Comparison of ENCODE assay signal across 27 cellular contexts in genomic region chr19:19743176-19743575, GRCh38.
"Had no signal": no experiment of that assay in that cellular context is flagged by ENCODE, and none has a peak within 500 bp of the region (broad histone marks: within the 10 kb centered on the region; RNA-seq: fewer than 3 reads in every experiment).

No MANE protein-coding gene starts in this region.

- H3K4me3 Mint-ChIP-seq: mesothelial cell of epicardium; naive B cell; natural killer cell; nephron progenitor cell; neural progenitor cell; stimulated activated memory B cell treated with anti-CD40 and anti-IgM and Interleukin-4, amounts not matched to agents 10 μg/mL and 1 μg/mL and 100 μg/mL, for 72 hours; stimulated activated naive CD8-positive, alpha-beta T cell treated with anti-CD3 and anti-CD28 coated beads, Interleukin-15, amount 100 ng/mL, for 72 hours had no signal

- H3K27ac Mint-ChIP-seq: mesothelial cell of epicardium; naive B cell; natural killer cell; nephron progenitor cell; neural progenitor cell; stimulated activated memory B cell treated with anti-CD40 and anti-IgM and Interleukin-4, amounts not matched to agents 10 μg/mL and 1 μg/mL and 100 μg/mL, for 72 hours had no signal

- H3K4me3 ChIP-seq: hepatocyte, left ventricle myocardium inferior, lung, neural progenitor cell, ovary, prostate gland, sigmoid colon, spleen, tibial nerve, upper lobe of left lung, vagina had no signal

- H3K9me3 Mint-ChIP-seq: mesothelial cell of epicardium; natural killer cell; stimulated activated memory B cell treated with anti-CD40 and anti-IgM and Interleukin-4, amounts not matched to agents 10 μg/mL and 1 μg/mL and 100 μg/mL, for 72 hours; stimulated activated naive CD8-positive, alpha-beta T cell treated with anti-CD3 and anti-CD28 coated beads, Interleukin-15, amount 100 ng/mL, for 72 hours had no signal

- H3K9me3 ChIP-seq: left ventricle myocardium inferior, ovary, prostate gland, sigmoid colon, upper lobe of left lung, vagina had no signal

- H3K27ac ChIP-seq: hepatocyte, left ventricle myocardium inferior, neural progenitor cell, neutrophil, ovary, prostate gland, sigmoid colon, spleen, tibial nerve, upper lobe of left lung, vagina had no signal

- FAIRE-seq: small intestine had no signal

- H3K27me3 ChIP-seq: hepatocyte, neural progenitor cell, neutrophil, ovary, sigmoid colon, spleen, tibial nerve, upper lobe of left lung, vagina had no signal

- ATAC-seq: natural killer cell; right cardiac atrium; stimulated activated memory B cell treated with anti-CD40 and anti-IgM and Interleukin-4, amounts not matched to agents 10 μg/mL and 1 μg/mL and 100 μg/mL, for 72 hours; stimulated activated naive CD8-positive, alpha-beta T cell treated with anti-CD3 and anti-CD28 coated beads, Interleukin-15, amount 100 ng/mL, for 72 hours had no signal

- H3K4me2 ChIP-seq: hepatocyte, neural progenitor cell had no signal

- H3K4me1 Mint-ChIP-seq: mesothelial cell of epicardium; natural killer cell; nephron progenitor cell; neural progenitor cell; stimulated activated naive CD8-positive, alpha-beta T cell treated with anti-CD3 and anti-CD28 coated beads, Interleukin-15, amount 100 ng/mL, for 72 hours had no signal

- H3K79me2 ChIP-seq: hepatocyte had no signal

- H2AFZ ChIP-seq: hepatocyte, neural progenitor cell had no signal

- DNase-seq: islet precursor cell; left ventricle myocardium inferior; mesendoderm; naive B cell; natural killer cell; nephron progenitor cell; occipital lobe; ovary; retina; right cardiac atrium; sigmoid colon; small intestine; spleen; stimulated activated CD4-positive, alpha-beta T cell treated with anti-CD3 and anti-CD28 coated beads, Interleukin-4, amount 100 ng/mL, for 24 hours; stimulated activated naive CD4-positive, alpha-beta T cell treated with Interleukin-2 at 50 U/mL for 16 hours; stimulated activated naive CD8-positive, alpha-beta T cell treated with anti-CD3 and anti-CD28 coated beads, Interleukin-15, amount 100 ng/mL, for 72 hours; substantia nigra; upper lobe of left lung had no signal

- H3K27me3 Mint-ChIP-seq: naive B cell; stimulated activated memory B cell treated with anti-CD40 and anti-IgM and Interleukin-4, amounts not matched to agents 10 μg/mL and 1 μg/mL and 100 μg/mL, for 72 hours; stimulated activated naive CD8-positive, alpha-beta T cell treated with anti-CD3 and anti-CD28 coated beads, Interleukin-15, amount 100 ng/mL, for 72 hours had no signal

- H3K36me3 Mint-ChIP-seq: mesothelial cell of epicardium; naive B cell; natural killer cell; stimulated activated memory B cell treated with anti-CD40 and anti-IgM and Interleukin-4, amounts not matched to agents 10 μg/mL and 1 μg/mL and 100 μg/mL, for 72 hours had no signal

- H3K36me3 ChIP-seq: left ventricle myocardium inferior, neural progenitor cell, neutrophil, ovary, prostate gland, sigmoid colon, spleen, tibial nerve, upper lobe of left lung, vagina had no signal

- H3K4me1 ChIP-seq: left ventricle myocardium inferior, neural progenitor cell, prostate gland, sigmoid colon, spleen, tibial nerve, upper lobe of left lung, vagina had no signal
